ENCODE assay signal across 9 cellular contexts in the genomic region with DNA sequence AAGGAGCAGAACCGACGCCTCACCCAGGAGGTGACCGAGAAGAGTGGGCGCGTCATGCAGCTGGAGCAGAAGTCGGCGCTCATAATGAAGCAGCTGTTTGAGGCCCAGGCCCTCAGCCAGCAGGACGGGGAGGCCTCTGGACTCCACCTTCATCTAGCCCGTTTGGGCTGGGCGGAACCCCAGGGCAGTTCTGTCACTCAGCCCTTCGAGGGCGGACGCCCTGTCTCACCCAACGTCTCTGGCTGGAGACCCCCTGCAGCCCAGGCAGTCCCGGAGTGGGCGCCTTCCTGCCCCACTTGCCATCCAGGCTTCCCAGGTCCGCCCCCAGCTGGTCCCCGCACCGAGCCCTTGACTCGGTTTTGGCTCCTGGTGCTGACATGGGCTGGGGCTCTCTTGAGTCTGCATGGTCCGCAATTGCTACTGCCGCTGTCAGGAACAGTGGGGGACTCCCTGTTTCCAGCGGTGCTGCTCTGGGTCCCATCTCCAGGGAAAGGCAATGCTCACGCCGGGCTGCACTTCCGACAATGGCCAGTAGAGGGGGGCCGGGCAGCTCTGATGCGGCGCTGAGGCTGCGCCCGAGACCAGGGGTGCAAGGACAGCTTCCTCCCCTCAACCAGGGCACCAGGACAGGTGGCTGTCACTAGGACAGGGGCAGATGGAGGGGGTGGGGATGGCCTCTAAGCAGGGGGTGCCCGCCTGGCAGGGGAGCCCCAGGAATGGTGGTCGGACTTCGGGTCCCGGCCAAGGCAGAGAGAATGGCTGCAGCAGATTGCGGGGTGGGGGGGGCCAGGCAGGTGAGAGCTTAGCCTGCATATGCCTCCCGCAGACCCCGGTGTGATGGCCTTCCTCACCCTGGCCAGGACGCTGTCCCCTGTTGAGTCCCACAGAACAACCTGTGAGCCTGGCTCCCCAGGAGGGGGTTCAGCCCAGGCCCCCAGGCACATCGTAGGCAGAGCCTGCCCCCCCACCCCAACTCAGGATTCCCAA.
DNase-seq lines count a peak whose midpoint lies in the region; ATAC-seq, FAIRE-seq and TF ChIP-seq lines count a peak whose summit lies in the region.
"Had no signal": no experiment of that assay in that cellular context is flagged by ENCODE, and none has a peak within 500 bp of the region (broad histone marks: within the 10 kb centered on the region; RNA-seq: fewer than 3 reads in every experiment).

No MANE protein-coding gene starts in this region.

- H3K27me3 ChIP-seq in GM06990 (replicated peaks; ENCODE audit: control insufficient read depth, insufficient read depth, low read length), result no peaks in the 10 kb centered on the region
- no peaks in the 10 kb centered on the region for H3K27me3 ChIP-seq in Peyer's patch
- no peaks in the 10 kb centered on the region for H3K27me3 ChIP-seq in neutrophil
- H3K27me3 ChIP-seq in suprapubic skin, result no peaks in the 10 kb centered on the region

- H3K9me3 ChIP-seq in Peyer's patch (no peaks in the 10 kb centered on the region), neutrophil (no peaks in the 10 kb centered on the region), suprapubic skin (no peaks in the 10 kb centered on the region)

- H3K4me1 Mint-ChIP-seq in activated T-helper 17 cell treated with anti-CD3 and anti-CD28 coated beads, Interleukin-2, amount 50 U/mL, for 72 hours, result no peaks in the 10 kb centered on the region

- H3K27ac ChIP-seq in Peyer's patch (no peak overlapping the region), neutrophil (no peak overlapping the region), suprapubic skin (no peak overlapping the region)

- H3K4me3 Mint-ChIP-seq in activated T-helper 17 cell treated with anti-CD3 and anti-CD28 coated beads, Interleukin-2, amount 50 U/mL, for 72 hours, result no peak overlapping the region

- no peaks in the 10 kb centered on the region for H3K27me3 Mint-ChIP-seq in activated T-helper 17 cell treated with anti-CD3 and anti-CD28 coated beads, Interleukin-2, amount 50 U/mL, for 72 hours

- peaks cover 8% of the 10 kb centered on the region for H3K36me3 ChIP-seq in GM06990 (ENCODE audit: control insufficient read depth, insufficient read depth, low read length)
- H3K36me3 ChIP-seq in Peyer's patch, result peaks cover 0 to 49% (median 0%) of the 10 kb centered on the region in 3 donors
- peaks cover 72% of the 10 kb centered on the region for H3K36me3 ChIP-seq in neutrophil
- H3K36me3 ChIP-seq in suprapubic skin, result peaks cover 64% of the 10 kb centered on the region

- no peaks in the 10 kb centered on the region for H3K9me3 Mint-ChIP-seq in activated T-helper 17 cell treated with anti-CD3 and anti-CD28 coated beads, Interleukin-2, amount 50 U/mL, for 72 hours

- DNase-seq in GM06990 (ENCODE audit: extremely low read depth, insufficient read length), result peak; percentile 52
- peak; percentile 55 to 85 (median 85) for DNase-seq in Peyer's patch
- DNase-seq in fibroblast of villous mesenchyme (ENCODE audit: low read depth), result peak; percentile 59
- DNase-seq in suprapubic skin (ENCODE audit: low spot score in 2 of 2), result peak; percentile 81 to 84
- DNase-seq in RCC 7860 (ENCODE audit: low spot score), result no peak

- TF ChIP-seq EP300 in suprapubic skin (IDR thresholded peaks at IDR 0.05), result no peak

- no peak for FAIRE-seq in RCC 7860 (lab: Jason Lieb, UNC)
- FAIRE-seq: colon had no signal

- H3K36me3 Mint-ChIP-seq in activated T-helper 17 cell treated with anti-CD3 and anti-CD28 coated beads, Interleukin-2, amount 50 U/mL, for 72 hours (ENCODE audit: low read depth), result peaks cover 61% of the 10 kb centered on the region

- 72% methylated on average over 10 of the region's 40 CpGs for WGBS in suprapubic skin

- peaks cover 0 to 8% (median 0%) of the 10 kb centered on the region in 4 donors for H3K4me1 ChIP-seq in Peyer's patch
- H3K4me1 ChIP-seq in neutrophil (ENCODE audit: control insufficient read depth in 1 of 2, insufficient read depth in 1 of 2, low read depth in 1 of 2, low read length in 1 of 2), result no peaks in the 10 kb centered on the region
- peaks cover 14% of the 10 kb centered on the region for H3K4me1 ChIP-seq in suprapubic skin

- ATAC-seq in HG02852 (IDR thresholded peaks at IDR 0.05; ENCODE audit: unreplicated experiment), result peak; percentile 64
- ATAC-seq in activated T-helper 17 cell treated with anti-CD3 and anti-CD28 coated beads, Interleukin-2, amount 50 U/mL, for 72 hours (replicated peaks), result peak; percentile 83

- no peak for TF ChIP-seq POLR2A in Peyer's patch (IDR thresholded peaks at IDR 0.05)
- no peak for TF ChIP-seq POLR2A in suprapubic skin (IDR thresholded peaks at IDR 0.05)

- H3K4me3 ChIP-seq in GM06990 (replicated peaks; ENCODE audit: low read depth, low read length) (no peak overlapping the region), Peyer's patch (no peak overlapping the region), fibroblast of villous mesenchyme (ENCODE audit: low read depth, low read length) (no peak overlapping the region), neutrophil (ENCODE audit: low read depth in 1 of 2, low read length in 1 of 2) (no peak overlapping the region), suprapubic skin (no peak overlapping the region)

- TF ChIP-seq CTCF in GM06990 (IDR thresholded peaks at IDR 0.05; ENCODE audit: insufficient read depth, low read length, poor library complexity, severe bottlenecking) (peak; percentile 99), Peyer's patch (IDR thresholded peaks at IDR 0.05) (peak; percentile 76 to 99 (median 92)), fibroblast of villous mesenchyme (IDR thresholded peaks at IDR 0.05; ENCODE audit: insufficient read depth, low read depth, low read length) (peak; percentile 98), neutrophil (IDR thresholded peaks at IDR 0.05) (peak; percentile 93), suprapubic skin (IDR thresholded peaks at IDR 0.05) (peak; percentile 87 to 99)

- no peak overlapping the region for H3K27ac Mint-ChIP-seq in activated T-helper 17 cell treated with anti-CD3 and anti-CD28 coated beads, Interleukin-2, amount 50 U/mL, for 72 hours
